In the genomic region with DNA sequence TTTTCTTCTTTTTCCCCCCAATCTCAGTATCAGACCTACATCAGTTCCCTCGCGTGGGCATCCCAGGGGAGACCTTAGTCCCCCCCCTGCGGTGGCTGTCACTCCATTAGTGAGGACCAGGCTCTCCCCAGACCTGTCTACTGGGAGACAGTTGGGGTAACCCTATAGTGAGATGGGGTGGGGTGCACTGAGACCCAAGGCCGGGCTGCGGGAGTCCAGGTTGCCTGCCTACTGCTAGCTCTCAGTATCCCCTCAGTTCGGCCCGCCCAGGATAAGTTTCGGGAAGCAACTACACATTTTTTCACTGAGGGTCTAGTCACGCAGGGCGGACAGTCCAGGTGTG, we compare ENCODE assay signal across 8 cellular contexts. TPM values are rescaled to one million over a fixed set of nuclear protein-coding genes. Genes with fewer than 3 reads are reported as not detected.
DNase-seq lines count a peak whose midpoint lies in the region; ATAC-seq and TF ChIP-seq lines count a peak whose summit lies in the region.

No MANE protein-coding gene starts in this region.

- no peaks in the 10 kb centered on the region for H3K9me2 ChIP-seq in GM23338 (ENCODE audit: insufficient read depth)
- H3K9me2 ChIP-seq in hepatocyte (replicated peaks; ENCODE audit: insufficient read depth) = no peaks in the 10 kb centered on the region

- POLR2A ChIA-PET in activated CD4-positive, alpha-beta memory T cell treated with anti-CD3 and anti-CD28 coated beads for 36 hours (lab: Charles Lee) = interaction anchor here (0.5 to 0.9 kb wide), 2 partner anchors 27 to 348 kb away, joined by 3 read pairs; no protein-coding TSS in a partner anchor

- peak overlapping the region; percentile 86 for H3K4me2 ChIP-seq in GM23338
- peak overlapping the region; percentile 88 for H3K4me2 ChIP-seq in hepatocyte

- peaks cover 38% of the 10 kb centered on the region for H3K79me2 ChIP-seq in GM23338 (replicated peaks; ENCODE audit: insufficient read depth)
- H3K79me2 ChIP-seq in hepatocyte = peaks cover 40% of the 10 kb centered on the region

- H4K20me1 ChIP-seq in GM23338 (replicated peaks; ENCODE audit: insufficient read depth) (0 out of 2 replicates have a peak, but pooled peaks cover 4% of the 10 kb centered on the region), hepatocyte (ENCODE audit: insufficient read depth, poor library complexity, severe bottlenecking) (peaks cover 22% of the 10 kb centered on the region)

- H3K4me3 Mint-ChIP-seq in GM23338 = peak overlapping the region; percentile 75
- H3K4me3 Mint-ChIP-seq in activated CD4-positive, alpha-beta memory T cell treated with anti-CD3 and anti-CD28 coated beads for 36 hours = peak overlapping the region; percentile 67
- peak overlapping the region; percentile 83 for H3K4me3 Mint-ChIP-seq in stimulated activated effector memory CD8-positive, alpha-beta T cell treated with anti-CD3 and anti-CD28 coated beads, Interleukin-12 subunit alpha, Interleukin-12 subunit beta, amount 100 ng/mL, for 72 hours

- no peak overlapping the region for H3K27ac ChIP-seq in GM23338 (ENCODE audit: low read depth)
- H3K27ac ChIP-seq in hepatocyte = peak overlapping the region; percentile 62

- H2AFZ ChIP-seq in GM23338 (peak overlapping the region; percentile 94), hepatocyte (peak overlapping the region; percentile 98)

- H3K36me3 ChIP-seq in GM23338 (ENCODE audit: insufficient read depth) (no peaks in the 10 kb centered on the region), hepatocyte (replicated peaks; ENCODE audit: insufficient read depth, low read depth) (no peaks in the 10 kb centered on the region)

- CTCF ChIA-PET in activated CD4-positive, alpha-beta memory T cell treated with anti-CD3 and anti-CD28 coated beads for 36 hours (lab: Charles Lee) = interaction anchor here (0.9 kb wide), 1 partner anchor 447 kb away, joined by 3 read pairs; no protein-coding TSS in a partner anchor

- H3K27me3 ChIP-seq in GM23338 (ENCODE audit: insufficient read depth) (no peaks in the 10 kb centered on the region), hepatocyte (no peaks in the 10 kb centered on the region)

- peaks cover 5% of the 10 kb centered on the region for H3K27me3 Mint-ChIP-seq in GM23338 (ENCODE audit: insufficient read depth, low read depth, poor library complexity)
- no peaks in the 10 kb centered on the region for H3K27me3 Mint-ChIP-seq in activated CD4-positive, alpha-beta memory T cell treated with anti-CD3 and anti-CD28 coated beads for 36 hours

- WGBS in hepatocyte (ENCODE audit: low lambda C conversion rate, missing lambda C conversion rate) = 79% methylated on average over 10 of the region's 10 CpGs

- TF ChIP-seq CTCF in GM23338 (conservative IDR thresholded peaks at IDR 0.05; ENCODE audit: low read depth in 2 of 2) (no peak), hepatocyte (IDR thresholded peaks at IDR 0.05; ENCODE audit: poor library complexity) (no peak)

- H3K36me3 Mint-ChIP-seq in GM23338 (ENCODE audit: low read depth) = no peaks in the 10 kb centered on the region; the same call in 2 of the 3 replicates
- no peaks in the 10 kb centered on the region for H3K36me3 Mint-ChIP-seq in activated CD4-positive, alpha-beta memory T cell treated with anti-CD3 and anti-CD28 coated beads for 36 hours
- H3K36me3 Mint-ChIP-seq in stimulated activated effector memory CD8-positive, alpha-beta T cell treated with anti-CD3 and anti-CD28 coated beads, Interleukin-12 subunit alpha, Interleukin-12 subunit beta, amount 100 ng/mL, for 72 hours = no peaks in the 10 kb centered on the region

- intact Hi-C loops in activated CD4-positive, alpha-beta memory T cell treated with anti-CD3 and anti-CD28 coated beads for 36 hours (cut with micrococcal nuclease) = no loop called here

- H3K4me1 Mint-ChIP-seq in GM23338 = peaks cover 27% of the 10 kb centered on the region
- H3K4me1 Mint-ChIP-seq in activated CD4-positive, alpha-beta memory T cell treated with anti-CD3 and anti-CD28 coated beads for 36 hours (ENCODE audit: low read depth) = peaks cover 18% of the 10 kb centered on the region
- peaks cover 23% of the 10 kb centered on the region for H3K4me1 Mint-ChIP-seq in stimulated activated effector memory CD8-positive, alpha-beta T cell treated with anti-CD3 and anti-CD28 coated beads, Interleukin-12 subunit alpha, Interleukin-12 subunit beta, amount 100 ng/mL, for 72 hours

- H3K9me3 ChIP-seq in hepatocyte (ENCODE audit: low read depth) = no peaks in the 10 kb centered on the region

- H3K4me1 ChIP-seq in GM23338 (ENCODE audit: insufficient read depth) (peaks cover 30% of the 10 kb centered on the region), hepatocyte (ENCODE audit: insufficient read depth) (peaks cover 12% of the 10 kb centered on the region)

- DNase-seq in GM23338 (ENCODE audit: low spot score) (no peak), hepatocyte (ENCODE audit: low spot score) (no peak), OCI-M2 (lab: John Stamatoyannopoulos, UW; ENCODE audit: unreplicated experiment) (no peak), dermis blood vessel endothelial cell (no peak)
- DNase-seq in activated CD4-positive, alpha-beta memory T cell treated with anti-CD3 and anti-CD28 coated beads for 36 hours = no peak
- no peak for DNase-seq in stimulated activated effector memory CD8-positive, alpha-beta T cell treated with anti-CD3 and anti-CD28 coated beads, Interleukin-12 subunit alpha, Interleukin-12 subunit beta, amount 100 ng/mL, for 72 hours (ENCODE audit: low spot score in 2 of 2)
- DNase-seq in stimulated activated CD4-positive, alpha-beta T cell treated with anti-CD3 and anti-CD28 coated beads, Interleukin-12 subunit alpha, Interleukin-12 subunit beta, amount 100 ng/mL, for 4 hours = no peak

- H3K4me3 ChIP-seq in GM23338 (peak overlapping the region; percentile 99), hepatocyte (peak overlapping the region; percentile 35)

- ATAC-seq in GM23338 = peak; percentile 5; the same call in 2 of the 3 replicates
- ATAC-seq in stimulated activated effector memory CD8-positive, alpha-beta T cell treated with anti-CD3 and anti-CD28 coated beads, Interleukin-12 subunit alpha, Interleukin-12 subunit beta, amount 100 ng/mL, for 72 hours = no peak
- ATAC-seq in HG02759 (IDR thresholded peaks at IDR 0.05; ENCODE audit: unreplicated experiment) = no peak

- H3F3A ChIP-seq in GM23338 (replicated peaks; ENCODE audit: low read depth) = peaks cover 9% of the 10 kb centered on the region

- H3K9me3 Mint-ChIP-seq in GM23338 = no peaks in the 10 kb centered on the region
- H3K9me3 Mint-ChIP-seq in activated CD4-positive, alpha-beta memory T cell treated with anti-CD3 and anti-CD28 coated beads for 36 hours = no peaks in the 10 kb centered on the region
- no peaks in the 10 kb centered on the region for H3K9me3 Mint-ChIP-seq in stimulated activated effector memory CD8-positive, alpha-beta T cell treated with anti-CD3 and anti-CD28 coated beads, Interleukin-12 subunit alpha, Interleukin-12 subunit beta, amount 100 ng/mL, for 72 hours

- H3K27ac Mint-ChIP-seq in GM23338 = no peak overlapping the region
- peak overlapping the region; percentile 66 for H3K27ac Mint-ChIP-seq in activated CD4-positive, alpha-beta memory T cell treated with anti-CD3 and anti-CD28 coated beads for 36 hours
- H3K27ac Mint-ChIP-seq in stimulated activated effector memory CD8-positive, alpha-beta T cell treated with anti-CD3 and anti-CD28 coated beads, Interleukin-12 subunit alpha, Interleukin-12 subunit beta, amount 100 ng/mL, for 72 hours = peak overlapping the region; percentile 93

TF ChIP-seq in GM23338, 12 proteins besides CTCF, POLR2A, EP300 and RAD21 (continues in another document):
- TF ChIP-seq ZNF331 (CRISPR knock-in tag; IDR thresholded peaks at IDR 0.05; ENCODE audit: low read depth) (no peak), STAT1 (IDR thresholded peaks at IDR 0.05; ENCODE audit: unreplicated experiment) (no peak), JUNB (IDR thresholded peaks at IDR 0.05; ENCODE audit: unreplicated experiment) (no peak), REST (IDR thresholded peaks at IDR 0.05; ENCODE audit: unreplicated experiment) (no peak), POLR2AphosphoS5 (IDR thresholded peaks at IDR 0.05; ENCODE audit: low read depth) (no peak), EZH2 (IDR thresholded peaks at IDR 0.05; ENCODE audit: low read depth, unreplicated experiment) (no peak)

RNA-seq across cellular contexts. Expression of gene DCUN1D1, which starts 0.7 kb away (rescaled TPM):
- total RNA-seq in GM23338 (2014; rRNA removed; shearing (Covaris generic)) = 53.5 and 64.8 TPM in 2 replicates
- polyA plus RNA-seq in GM23338 (2016; fragmentation: Nextera tagmentation; extraction: Ambion mirVana) (26.8 and 29.5 TPM in 2 replicates), hepatocyte (22.2 and 23.8 TPM in 2 replicates)
- 10 to 100 TPM; 47.5 to 53.5 TPM for total RNA-seq in activated CD4-positive, alpha-beta memory T cell treated with anti-CD3 and anti-CD28 coated beads for 36 hours
- total RNA-seq in hepatocyte (41.5 and 49.2 TPM in 2 replicates), dermis blood vessel endothelial cell (34.0 and 37.0 TPM in 2 replicates)
